Comparison of ENCODE assay signal across 1 cellular context in the genomic region with DNA sequence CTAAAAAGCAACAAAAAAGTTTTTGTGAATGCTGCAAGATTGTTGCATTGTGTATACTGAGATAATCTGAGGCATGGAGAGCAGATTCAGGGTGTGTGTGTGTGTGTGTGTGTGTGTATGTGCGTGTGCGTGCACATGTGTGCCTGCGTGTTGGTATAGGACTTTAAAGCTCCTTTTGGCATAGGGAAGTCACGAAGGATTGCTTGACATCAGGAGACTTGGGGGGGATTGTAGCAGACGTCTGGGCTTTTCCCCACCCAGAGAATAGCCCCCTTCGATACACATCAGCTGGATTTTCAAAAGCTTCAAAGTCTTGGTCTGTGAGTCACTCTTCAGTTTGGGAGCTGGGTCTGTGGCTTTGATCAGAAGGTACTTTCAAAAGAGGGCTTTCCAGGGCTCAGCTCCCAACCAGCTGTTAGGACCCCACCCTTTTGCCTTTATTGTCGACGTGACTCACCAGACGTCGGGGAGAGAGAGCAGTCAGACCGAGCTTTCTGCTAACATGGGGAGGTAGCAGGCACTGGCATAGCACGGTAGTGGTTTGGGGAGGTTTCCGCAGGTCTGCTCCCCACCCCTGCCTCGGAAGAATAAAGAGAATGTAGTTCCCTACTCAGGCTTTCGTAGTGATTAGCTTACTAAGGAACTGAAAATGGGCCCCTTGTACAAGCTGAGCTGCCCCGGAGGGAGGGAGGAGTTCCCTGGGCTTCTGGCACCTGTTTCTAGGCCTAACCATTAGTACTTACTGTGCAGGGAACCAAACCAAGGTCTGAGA.
TF ChIP-seq lines count a peak whose summit lies in the region.

No MANE protein-coding gene starts in this region.

TF ChIP-seq in GM12878, 131 proteins besides CTCF, POLR2A, EP300 and RAD21 (continued from another document and continues in another):
- TF ChIP-seq, protein P1, sequence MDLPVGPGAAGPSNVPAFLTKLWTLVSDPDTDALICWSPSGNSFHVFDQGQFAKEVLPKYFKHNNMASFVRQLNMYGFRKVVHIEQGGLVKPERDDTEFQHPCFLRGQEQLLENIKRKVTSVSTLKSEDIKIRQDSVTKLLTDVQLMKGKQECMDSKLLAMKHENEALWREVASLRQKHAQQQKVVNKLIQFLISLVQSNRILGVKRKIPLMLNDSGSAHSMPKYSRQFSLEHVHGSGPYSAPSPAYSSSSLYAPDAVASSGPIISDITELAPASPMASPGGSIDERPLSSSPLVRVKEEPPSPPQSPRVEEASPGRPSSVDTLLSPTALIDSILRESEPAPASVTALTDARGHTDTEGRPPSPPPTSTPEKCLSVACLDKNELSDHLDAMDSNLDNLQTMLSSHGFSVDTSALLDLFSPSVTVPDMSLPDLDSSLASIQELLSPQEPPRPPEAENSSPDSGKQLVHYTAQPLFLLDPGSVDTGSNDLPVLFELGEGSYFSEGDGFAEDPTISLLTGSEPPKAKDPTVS (IDR thresholded peaks at IDR 0.05; ENCODE audit: low read depth, low read length): no peak
- TF ChIP-seq CREM (IDR thresholded peaks at IDR 0.05; ENCODE audit: low read depth) (peak; percentile 87), KDM1A (IDR thresholded peaks at IDR 0.05; ENCODE audit: borderline replicate concordance) (no peak), ZBTB11 (CRISPR knock-in tag; IDR thresholded peaks at IDR 0.05) (0 out of 2 replicates have a peak, but pooled peaks have one; percentile 13), GATAD2B (conservative IDR thresholded peaks at IDR 0.05; ENCODE audit: low read depth) (no peak), KLF5 (IDR thresholded peaks at IDR 0.05; ENCODE audit: partially characterized antibody) (peak; percentile 36), RB1 (IDR thresholded peaks at IDR 0.05; ENCODE audit: borderline replicate concordance) (no peak), RELA (IDR thresholded peaks at IDR 0.05; ENCODE audit: borderline replicate concordance, partially characterized antibody) (peak; percentile 54), ZNF217 (IDR thresholded peaks at IDR 0.05) (no peak), CREB1 (IDR thresholded peaks at IDR 0.05; ENCODE audit: low read depth) (no peak), SRF (IDR thresholded peaks at IDR 0.05; ENCODE audit: low read depth in 2 of 2, low read length in 2 of 2) (0 out of 4 replicates have a peak, but pooled peaks of 1 of the 2 experiments have one; percentile 35), YBX1 (IDR thresholded peaks at IDR 0.05) (no peak), HCFC1 (IDR thresholded peaks at IDR 0.05; ENCODE audit: low read length) (no peak), MYB (IDR thresholded peaks at IDR 0.05; ENCODE audit: borderline replicate concordance, low read depth, low read length) (no peak), POU2F2 (IDR thresholded peaks at IDR 0.05; ENCODE audit: borderline replicate concordance, low read depth, low read length) (peak; percentile 65; the same call in 2 of the 3 replicates), NR2C1 (IDR thresholded peaks at IDR 0.05) (no peak), MTA3 (IDR thresholded peaks at IDR 0.05; ENCODE audit: borderline replicate concordance, low read length) (no peak), PAX5 (IDR thresholded peaks at IDR 0.05; ENCODE audit: borderline replicate concordance, low read depth, low read length) (peak; percentile 72), USF2 (IDR thresholded peaks at IDR 0.05; ENCODE audit: borderline replicate concordance, low read depth, low read length) (no peak), ATF7 (IDR thresholded peaks at IDR 0.05; ENCODE audit: low read depth) (0 out of 2 replicates have a peak, but pooled peaks have one; percentile 35), ZNF274 (IDR thresholded peaks at IDR 0.05; ENCODE audit: insufficient read depth, insufficient read length) (no peak), HDGF (IDR thresholded peaks at IDR 0.05) (peak; percentile 31; the same call in 1 of the 2 replicates), ZZZ3 (IDR thresholded peaks at IDR 0.05; ENCODE audit: control insufficient read depth, insufficient read length, low read depth) (no peak), IKZF2 (IDR thresholded peaks at IDR 0.05) (peak; percentile 66 to 77), JUNB (IDR thresholded peaks at IDR 0.05) (peak; percentile 64), ZNF592 (IDR thresholded peaks at IDR 0.05) (no peak), ZNF622 (IDR thresholded peaks at IDR 0.05) (no peak), NFYA (IDR thresholded peaks at IDR 0.05; ENCODE audit: borderline replicate concordance, low read depth, low read length) (no peak), ETV6 (conservative IDR thresholded peaks at IDR 0.05 in 1 of 2, IDR thresholded peaks at IDR 0.05 in 1 of 2; ENCODE audit: borderline replicate concordance in 1 of 2, low read depth in 1 of 2) (peak in 1 of 2 experiments; percentile 64; a peak in 2 of 4 replicates), IRF4 (IDR thresholded peaks at IDR 0.05; ENCODE audit: low read depth, low read length) (peak; percentile 74; the same call in 1 of the 2 replicates), STAT3 (IDR thresholded peaks at IDR 0.05; ENCODE audit: low read depth, low read length) (no peak)
- TF ChIP-seq, protein P2, sequence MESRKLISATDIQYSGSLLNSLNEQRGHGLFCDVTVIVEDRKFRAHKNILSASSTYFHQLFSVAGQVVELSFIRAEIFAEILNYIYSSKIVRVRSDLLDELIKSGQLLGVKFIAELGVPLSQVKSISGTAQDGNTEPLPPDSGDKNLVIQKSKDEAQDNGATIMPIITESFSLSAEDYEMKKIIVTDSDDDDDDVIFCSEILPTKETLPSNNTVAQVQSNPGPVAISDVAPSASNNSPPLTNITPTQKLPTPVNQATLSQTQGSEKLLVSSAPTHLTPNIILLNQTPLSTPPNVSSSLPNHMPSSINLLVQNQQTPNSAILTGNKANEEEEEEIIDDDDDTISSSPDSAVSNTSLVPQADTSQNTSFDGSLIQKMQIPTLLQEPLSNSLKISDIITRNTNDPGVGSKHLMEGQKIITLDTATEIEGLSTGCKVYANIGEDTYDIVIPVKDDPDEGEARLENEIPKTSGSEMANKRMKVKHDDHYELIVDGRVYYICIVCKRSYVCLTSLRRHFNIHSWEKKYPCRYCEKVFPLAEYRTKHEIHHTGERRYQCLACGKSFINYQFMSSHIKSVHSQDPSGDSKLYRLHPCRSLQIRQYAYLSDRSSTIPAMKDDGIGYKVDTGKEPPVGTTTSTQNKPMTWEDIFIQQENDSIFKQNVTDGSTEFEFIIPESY (IDR thresholded peaks at IDR 0.05): no peak
- TF ChIP-seq, protein P3, sequence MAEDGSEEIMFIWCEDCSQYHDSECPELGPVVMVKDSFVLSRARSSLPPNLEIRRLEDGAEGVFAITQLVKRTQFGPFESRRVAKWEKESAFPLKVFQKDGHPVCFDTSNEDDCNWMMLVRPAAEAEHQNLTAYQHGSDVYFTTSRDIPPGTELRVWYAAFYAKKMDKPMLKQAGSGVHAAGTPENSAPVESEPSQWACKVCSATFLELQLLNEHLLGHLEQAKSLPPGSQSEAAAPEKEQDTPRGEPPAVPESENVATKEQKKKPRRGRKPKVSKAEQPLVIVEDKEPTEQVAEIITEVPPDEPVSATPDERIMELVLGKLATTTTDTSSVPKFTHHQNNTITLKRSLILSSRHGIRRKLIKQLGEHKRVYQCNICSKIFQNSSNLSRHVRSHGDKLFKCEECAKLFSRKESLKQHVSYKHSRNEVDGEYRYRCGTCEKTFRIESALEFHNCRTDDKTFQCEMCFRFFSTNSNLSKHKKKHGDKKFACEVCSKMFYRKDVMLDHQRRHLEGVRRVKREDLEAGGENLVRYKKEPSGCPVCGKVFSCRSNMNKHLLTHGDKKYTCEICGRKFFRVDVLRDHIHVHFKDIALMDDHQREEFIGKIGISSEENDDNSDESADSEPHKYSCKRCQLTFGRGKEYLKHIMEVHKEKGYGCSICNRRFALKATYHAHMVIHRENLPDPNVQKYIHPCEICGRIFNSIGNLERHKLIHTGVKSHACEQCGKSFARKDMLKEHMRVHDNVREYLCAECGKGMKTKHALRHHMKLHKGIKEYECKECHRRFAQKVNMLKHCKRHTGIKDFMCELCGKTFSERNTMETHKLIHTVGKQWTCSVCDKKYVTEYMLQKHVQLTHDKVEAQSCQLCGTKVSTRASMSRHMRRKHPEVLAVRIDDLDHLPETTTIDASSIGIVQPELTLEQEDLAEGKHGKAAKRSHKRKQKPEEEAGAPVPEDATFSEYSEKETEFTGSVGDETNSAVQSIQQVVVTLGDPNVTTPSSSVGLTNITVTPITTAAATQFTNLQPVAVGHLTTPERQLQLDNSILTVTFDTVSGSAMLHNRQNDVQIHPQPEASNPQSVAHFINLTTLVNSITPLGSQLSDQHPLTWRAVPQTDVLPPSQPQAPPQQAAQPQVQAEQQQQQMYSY (CRISPR knock-in tag; IDR thresholded peaks at IDR 0.05): no peak
- TF ChIP-seq, protein P4, sequence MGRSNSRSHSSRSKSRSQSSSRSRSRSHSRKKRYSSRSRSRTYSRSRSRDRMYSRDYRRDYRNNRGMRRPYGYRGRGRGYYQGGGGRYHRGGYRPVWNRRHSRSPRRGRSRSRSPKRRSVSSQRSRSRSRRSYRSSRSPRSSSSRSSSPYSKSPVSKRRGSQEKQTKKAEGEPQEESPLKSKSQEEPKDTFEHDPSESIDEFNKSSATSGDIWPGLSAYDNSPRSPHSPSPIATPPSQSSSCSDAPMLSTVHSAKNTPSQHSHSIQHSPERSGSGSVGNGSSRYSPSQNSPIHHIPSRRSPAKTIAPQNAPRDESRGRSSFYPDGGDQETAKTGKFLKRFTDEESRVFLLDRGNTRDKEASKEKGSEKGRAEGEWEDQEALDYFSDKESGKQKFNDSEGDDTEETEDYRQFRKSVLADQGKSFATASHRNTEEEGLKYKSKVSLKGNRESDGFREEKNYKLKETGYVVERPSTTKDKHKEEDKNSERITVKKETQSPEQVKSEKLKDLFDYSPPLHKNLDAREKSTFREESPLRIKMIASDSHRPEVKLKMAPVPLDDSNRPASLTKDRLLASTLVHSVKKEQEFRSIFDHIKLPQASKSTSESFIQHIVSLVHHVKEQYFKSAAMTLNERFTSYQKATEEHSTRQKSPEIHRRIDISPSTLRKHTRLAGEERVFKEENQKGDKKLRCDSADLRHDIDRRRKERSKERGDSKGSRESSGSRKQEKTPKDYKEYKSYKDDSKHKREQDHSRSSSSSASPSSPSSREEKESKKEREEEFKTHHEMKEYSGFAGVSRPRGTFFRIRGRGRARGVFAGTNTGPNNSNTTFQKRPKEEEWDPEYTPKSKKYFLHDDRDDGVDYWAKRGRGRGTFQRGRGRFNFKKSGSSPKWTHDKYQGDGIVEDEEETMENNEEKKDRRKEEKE (IDR thresholded peaks at IDR 0.05): no peak
- TF ChIP-seq, protein P5, sequence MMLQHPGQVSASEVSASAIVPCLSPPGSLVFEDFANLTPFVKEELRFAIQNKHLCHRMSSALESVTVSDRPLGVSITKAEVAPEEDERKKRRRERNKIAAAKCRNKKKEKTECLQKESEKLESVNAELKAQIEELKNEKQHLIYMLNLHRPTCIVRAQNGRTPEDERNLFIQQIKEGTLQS (IDR thresholded peaks at IDR 0.05; ENCODE audit: borderline replicate concordance, extremely low read depth, low read depth, low read length): no peak
